23 cellular contexts compared by ENCODE assay signal in the genomic region with DNA sequence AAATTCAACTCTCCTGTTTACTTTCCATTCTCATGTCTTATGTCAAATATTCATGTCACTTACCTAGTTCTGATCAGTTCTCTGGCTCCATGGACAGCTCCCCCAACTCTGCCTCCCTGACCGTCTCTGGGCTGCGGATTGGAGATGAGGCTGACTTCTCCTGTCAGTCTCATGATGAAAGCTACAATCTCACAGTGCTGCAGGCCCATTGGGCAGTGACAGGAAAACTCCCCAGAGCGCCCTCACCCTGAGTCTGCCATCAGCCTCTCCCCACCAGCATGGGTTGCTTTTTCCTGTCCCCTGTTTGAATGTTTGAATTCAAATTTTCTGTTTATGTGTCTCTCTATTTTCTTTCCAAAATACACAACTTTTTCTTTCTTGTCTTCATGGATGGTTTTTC.
DNase-seq lines count a peak whose midpoint lies in the region; ATAC-seq, FAIRE-seq and TF ChIP-seq lines count a peak whose summit lies in the region.
"Had no signal": no experiment of that assay in that cellular context is flagged by ENCODE, and none has a peak within 500 bp of the region (broad histone marks: within the 10 kb centered on the region; RNA-seq: fewer than 3 reads in every experiment).

No MANE protein-coding gene starts in this region.

- no peaks in the 10 kb centered on the region for H3K27me3 Mint-ChIP-seq in stimulated activated memory B cell treated with anti-CD40 and anti-IgM and Interleukin-4, amounts not matched to agents 10 μg/mL and 1 μg/mL and 100 μg/mL, for 72 hours

- H3K9me3 ChIP-seq in Karpas-422 (ENCODE audit: low read length) = no peaks in the 10 kb centered on the region
- no peaks in the 10 kb centered on the region for H3K9me3 ChIP-seq in GM12878 (replicated peaks; ENCODE audit: control insufficient read depth, insufficient read depth, low read length)
- H3K9me3 ChIP-seq: HAP-1 had no signal

- H3K27ac Mint-ChIP-seq in stimulated activated memory B cell treated with anti-CD40 and anti-IgM and Interleukin-4, amounts not matched to agents 10 μg/mL and 1 μg/mL and 100 μg/mL, for 72 hours = peak overlapping the region; percentile 14
- H3K27ac Mint-ChIP-seq: CD8-positive, alpha-beta T cell; GM23338; T-cell had no signal

- H3K9ac ChIP-seq in Karpas-422 (ENCODE audit: low read length) (peak overlapping the region; percentile 70), GM12878 (ENCODE audit: control insufficient read depth, insufficient read depth, low read length) (no peak overlapping the region)
- H3K9ac ChIP-seq: KMS-11 had no signal

- FAIRE-seq in GM12891 (lab: Jason Lieb, UNC) (peak; percentile 87), GM12878 (lab: Jason Lieb, UNC) (no peak)
- FAIRE-seq: G401.6, HepG2 had no signal

- no peaks in the 10 kb centered on the region for H3K9me3 Mint-ChIP-seq in stimulated activated memory B cell treated with anti-CD40 and anti-IgM and Interleukin-4, amounts not matched to agents 10 μg/mL and 1 μg/mL and 100 μg/mL, for 72 hours
- H3K9me3 Mint-ChIP-seq: CD8-positive, alpha-beta T cell; GM23338; T-cell had no signal

- RAD21 ChIA-PET in GM12878 (lab: Charles Lee; ENCODE audit: unreplicated experiment) = interaction anchor here (1.0 to 8.6 kb wide), 8 partner anchors 12 to 908 kb away, joined by 3 to 229 read pairs (median 5); no protein-coding TSS in a partner anchor

- BruUV-seq in GM12878 (replicated peaks; lab: Mats Ljungman, UMichigan) = no TSS peak

- peaks cover 57% of the 10 kb centered on the region for H3K4me1 Mint-ChIP-seq in stimulated activated memory B cell treated with anti-CD40 and anti-IgM and Interleukin-4, amounts not matched to agents 10 μg/mL and 1 μg/mL and 100 μg/mL, for 72 hours
- H3K4me1 Mint-ChIP-seq: GM23338, T-cell had no signal

- intact Hi-C loops in GM12878 (cut with micrococcal nuclease; ENCODE audit: unreplicated experiment) = no loop called here

- TF ChIP-seq CTCF in GM12878 (IDR thresholded peaks at IDR 0.05 in 2 of 3, conservative IDR thresholded peaks at IDR 0.05 in 1 of 3; ENCODE audit: control insufficient read depth in 2 of 3, extremely low read depth in 1 of 3, insufficient read depth in 1 of 3, low read depth in 3 of 3, low read length in 3 of 3) = no peak

- H3K4me1 ChIP-seq in Karpas-422 (ENCODE audit: low read length) = peaks cover 82% of the 10 kb centered on the region
- H3K4me1 ChIP-seq in GM12878 (ENCODE audit: control insufficient read depth, insufficient read depth, low read length) = peaks cover 15% of the 10 kb centered on the region
- H3K4me1 ChIP-seq: HAP-1 had no signal

- ATAC-seq in GM12878 = peak; percentile 59
- ATAC-seq in stimulated activated memory B cell treated with anti-CD40 and anti-IgM and Interleukin-4, amounts not matched to agents 10 μg/mL and 1 μg/mL and 100 μg/mL, for 72 hours = no peak
- no peak for ATAC-seq in activated CD4-positive, CD25-positive, alpha-beta regulatory T cell treated with anti-CD3 and anti-CD28 coated beads, Interleukin-2, amount 50 U/mL, for 24 hours
- ATAC-seq: CD8-positive, alpha-beta T cell; GM23338; HepG2; PC-3; T-cell had no signal

- H3K4me3 Mint-ChIP-seq in stimulated activated memory B cell treated with anti-CD40 and anti-IgM and Interleukin-4, amounts not matched to agents 10 μg/mL and 1 μg/mL and 100 μg/mL, for 72 hours = peak overlapping the region; percentile 61
- H3K4me3 Mint-ChIP-seq: CD8-positive, alpha-beta T cell; GM23338; T-cell had no signal

- H3K36me3 Mint-ChIP-seq in stimulated activated memory B cell treated with anti-CD40 and anti-IgM and Interleukin-4, amounts not matched to agents 10 μg/mL and 1 μg/mL and 100 μg/mL, for 72 hours = no peaks in the 10 kb centered on the region
- H3K36me3 Mint-ChIP-seq: CD8-positive, alpha-beta T cell; T-cell had no signal

- H2AFZ ChIP-seq in Karpas-422 (ENCODE audit: low read length) (0 out of 2 replicates have a peak overlapping the region, but pooled peaks have one; percentile 9), GM12878 (ENCODE audit: control insufficient read depth, low read depth, low read length) (no peak overlapping the region; the same call in 1 of the 2 replicates)
- H2AFZ ChIP-seq: GM23338 had no signal

- SMC1A ChIA-PET in GM12878 (lab: Charles Lee; ENCODE audit: uncharacterized antibody, unreplicated experiment) = interaction anchor here (0.9 to 7.5 kb wide), 8 partner anchors 9 to 889 kb away, joined by 3 to 174 read pairs (median 4); no protein-coding TSS in a partner anchor

- TF ChIP-seq EP300 in GM12878 (IDR thresholded peaks at IDR 0.05; ENCODE audit: borderline replicate concordance in 1 of 2, control insufficient read depth in 1 of 2, low read depth in 2 of 2, low read length in 2 of 2) = no peak

- H3K27ac ChIP-seq in Karpas-422 (ENCODE audit: low read length) (peak overlapping the region; percentile 97), GM12878 (ENCODE audit: control insufficient read depth, insufficient read depth) (no peak overlapping the region)
- H3K27ac ChIP-seq: KMS-11 had no signal

- 38% methylated on average over 3 of the region's 3 CpGs for WGBS in GM12878 (ENCODE audit: insufficient coverage, insufficient replicate concordance, low lambda C conversion rate, missing lambda C conversion rate)

- no peak for TF ChIP-seq RAD21 in GM12878 (IDR thresholded peaks at IDR 0.05; ENCODE audit: insufficient read depth, low read depth, low read length)

- in situ Hi-C loops in GM12878 (cut with MboI) = no loop called here

- H3K4me3 ChIP-seq in Karpas-422 (ENCODE audit: low read length) = peak overlapping the region; percentile 67
- H3K4me3 ChIP-seq in GM12878 = no peak overlapping the region
- H3K4me3 ChIP-seq: GM23338, HAP-1 had no signal

- H3K4me2 ChIP-seq in Karpas-422 (ENCODE audit: low read depth, low read length, poor library complexity, severe bottlenecking) = peak overlapping the region; percentile 85
- peak overlapping the region; percentile 17; the same call in 1 of the 2 replicates for H3K4me2 ChIP-seq in GM12878 (ENCODE audit: control insufficient read depth, insufficient read depth)
- H3K4me2 ChIP-seq: GM23338, KMS-11 had no signal

- POLR2A ChIA-PET in GM12878 (lab: Charles Lee) = interaction anchor here (0.7 to 7.3 kb wide), 6 partner anchors 9 to 73 kb away, joined by 3 to 141 read pairs (median 3); no protein-coding TSS in a partner anchor

- no peaks in the 10 kb centered on the region for H3K9me2 ChIP-seq in Karpas-422 (replicated peaks; ENCODE audit: insufficient read depth, low read length)

- H4K20me1 ChIP-seq in Karpas-422 (ENCODE audit: insufficient read depth, low read depth, low read length) (no peaks in the 10 kb centered on the region), GM12878 (ENCODE audit: control insufficient read depth, insufficient read depth) (no peaks in the 10 kb centered on the region)

- CTCF ChIA-PET in GM12878 (lab: Yijun Ruan, JAX) = interaction anchor here (1.5 to 6.5 kb wide), 7 partner anchors 14 to 909 kb away, joined by 4 to 156 read pairs (median 10); no protein-coding TSS in a partner anchor

- H3K27me3 ChIP-seq in Karpas-422 (ENCODE audit: low read length) = no peaks in the 10 kb centered on the region
- H3K27me3 ChIP-seq in GM12878 (replicated peaks in 1 of 2; ENCODE audit: control insufficient read depth in 2 of 2, insufficient read depth in 2 of 2, low read length in 1 of 2) = no peaks in the 10 kb centered on the region

- TF ChIP-seq POLR2A in GM12891 (IDR thresholded peaks at IDR 0.05; ENCODE audit: low read depth, low read length) (no peak), GM12878 (IDR thresholded peaks at IDR 0.05; ENCODE audit: low read depth, low read length) (no peak)

- H3K36me3 ChIP-seq in Karpas-422 (ENCODE audit: insufficient read depth, low read length) (no peaks in the 10 kb centered on the region), GM12878 (ENCODE audit: control insufficient read depth in 2 of 2, insufficient read depth in 2 of 2, low read length in 1 of 2) (no peaks in the 10 kb centered on the region)
- H3K36me3 ChIP-seq: HAP-1 had no signal

- peaks cover 15% of the 10 kb centered on the region; the same call in 1 of the 2 replicates for H3K79me2 ChIP-seq in Karpas-422 (ENCODE audit: low read length)
- H3K79me2 ChIP-seq in GM12878 (ENCODE audit: control insufficient read depth, insufficient read depth, low read length) = no peaks in the 10 kb centered on the region; the same call in 1 of the 2 replicates

- DNase-seq in GM12891 (ENCODE audit: insufficient read length, low spot score) (no peak), Karpas-422 (peak; percentile 87), GM12878 (ENCODE audit: low read depth, low spot score) (no peak), COR-L47 (lab: John Stamatoyannopoulos, UW) (no peak), HUDEP-2 (lab: John Stamatoyannopoulos, UW; ENCODE audit: unreplicated experiment in 76 of 76) (no peak)
- DNase-seq: C1 segment of cervical spinal cord; Calu3; CD8-positive, alpha-beta T cell; MV-4-11; NCI-H1694; NCI-H2081; NCI-H345; NCI-H526; PC-3; SHP77; T-cell had no signal

TF ChIP-seq in GM12891, 5 proteins besides CTCF, POLR2A, EP300 and RAD21:
- no peak for TF ChIP-seq PAX5 (IDR thresholded peaks at IDR 0.05; ENCODE audit: insufficient read depth, low read length, severe bottlenecking)
- no peak for TF ChIP-seq POU2F2 (IDR thresholded peaks at IDR 0.05; ENCODE audit: low read depth, low read length)
